Comparison of ENCODE assay signal across 10 cellular contexts in the genomic region with DNA sequence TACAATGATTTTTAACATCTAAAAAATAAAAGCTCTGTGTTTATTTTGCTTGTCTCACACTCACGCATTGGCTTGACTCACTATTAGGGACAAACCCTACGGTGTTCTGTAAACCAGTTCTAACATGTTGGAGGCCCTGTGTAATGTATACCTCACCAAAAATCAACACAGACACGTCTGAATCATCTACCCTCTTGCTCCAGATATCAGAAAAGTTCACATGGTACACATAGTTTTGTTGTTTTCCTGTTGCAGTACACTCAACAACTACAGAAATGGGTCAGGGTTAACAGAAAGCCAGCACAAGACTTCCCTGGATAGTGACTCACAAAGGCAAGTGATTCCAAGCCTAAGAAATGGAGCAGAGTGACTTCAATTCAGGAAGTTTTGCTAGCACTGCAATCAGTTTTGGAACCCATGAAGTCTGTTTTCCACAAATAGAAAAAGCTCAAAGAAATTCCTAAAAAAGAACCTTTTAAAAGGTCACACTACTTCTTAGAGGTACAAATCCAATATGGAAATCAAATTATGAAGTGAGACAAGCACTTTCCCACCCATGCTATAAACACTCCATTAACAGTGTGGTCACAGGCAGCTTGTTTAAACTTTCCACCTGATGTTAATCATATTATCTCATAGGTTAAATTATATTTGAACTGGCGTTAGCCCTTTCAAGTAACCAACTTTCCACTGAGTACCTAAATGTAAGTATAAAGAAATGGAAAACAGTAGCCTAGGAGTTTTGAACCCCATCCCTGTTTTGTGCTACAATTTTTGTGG.
DNase-seq lines count a peak whose midpoint lies in the region; ATAC-seq and TF ChIP-seq lines count a peak whose summit lies in the region.
"Had no signal": no experiment of that assay in that cellular context is flagged by ENCODE, and none has a peak within 500 bp of the region (broad histone marks: within the 10 kb centered on the region; RNA-seq: fewer than 3 reads in every experiment).

No MANE protein-coding gene starts in this region.

- H3K36me3 ChIP-seq in RWPE2 (ENCODE audit: low read depth) (no peaks in the 10 kb centered on the region), trophoblast cell (ENCODE audit: control insufficient read depth in 1 of 2, insufficient read depth in 2 of 2, low read length in 2 of 2) (no peaks in the 10 kb centered on the region)

- H2AK5ac ChIP-seq in trophoblast cell (ENCODE audit: low read length), result no peak overlapping the region

- WGBS in trophoblast cell (ENCODE audit: extremely low coverage, insufficient coverage, insufficient read length), result no CpG with 5 or more reads among the region's 4 CpGs

- TF ChIP-seq CTCF in RWPE2 (IDR thresholded peaks at IDR 0.05; ENCODE audit: poor library complexity, severe bottlenecking) (no peak), fibroblast of villous mesenchyme (IDR thresholded peaks at IDR 0.05; ENCODE audit: insufficient read depth, low read depth, low read length) (no peak)

- no peak overlapping the region for H3K9ac ChIP-seq in trophoblast cell (ENCODE audit: low read length)

- H3K18ac ChIP-seq in trophoblast cell (ENCODE audit: low read length), result no peak overlapping the region

- H3K79me2 ChIP-seq in trophoblast cell (ENCODE audit: control insufficient read depth, insufficient read depth, low read length, poor library complexity), result peaks cover 2% of the 10 kb centered on the region

- H3K4me3 ChIP-seq in RWPE2 (ENCODE audit: severe bottlenecking) (no peak overlapping the region), fibroblast of villous mesenchyme (ENCODE audit: low read depth, low read length) (no peak overlapping the region), trophoblast cell (ENCODE audit: low read depth, low read length) (no peak overlapping the region)
- H3K4me3 ChIP-seq: SK-N-MC had no signal

- no peak overlapping the region for H3K4ac ChIP-seq in trophoblast cell (ENCODE audit: low read depth, low read length)

- no peak overlapping the region for H2BK120ac ChIP-seq in trophoblast cell (ENCODE audit: insufficient read depth, low read length, poor library complexity)

- H3K4me2 ChIP-seq in trophoblast cell (ENCODE audit: low read length), result no peak overlapping the region

- H3K27ac ChIP-seq in RWPE2 (ENCODE audit: poor library complexity, severe bottlenecking) (peak overlapping the region; percentile 76), trophoblast cell (ENCODE audit: low read depth, low read length) (peak overlapping the region; percentile 67)
- H3K27ac ChIP-seq: SK-N-MC had no signal

- H3K9me3 ChIP-seq in RWPE2 (ENCODE audit: severe bottlenecking) (no peaks in the 10 kb centered on the region), trophoblast cell (ENCODE audit: insufficient read depth, low read depth, low read length) (no peaks in the 10 kb centered on the region)

- no peak overlapping the region for H2BK5ac ChIP-seq in trophoblast cell (ENCODE audit: low read depth, low read length, poor library complexity)

- H4K91ac ChIP-seq in trophoblast cell (ENCODE audit: low read depth, low read length), result no peak overlapping the region

- H2AFZ ChIP-seq in trophoblast cell (ENCODE audit: insufficient read depth, low read length, poor library complexity), result no peak overlapping the region

- H3K27me3 ChIP-seq in RWPE2 (ENCODE audit: insufficient read depth, poor library complexity, severe bottlenecking) (no peaks in the 10 kb centered on the region), trophoblast cell (ENCODE audit: insufficient read depth, low read length) (no peaks in the 10 kb centered on the region)

- H2BK12ac ChIP-seq in trophoblast cell (ENCODE audit: low read length), result no peak overlapping the region

- no peak overlapping the region for H3K23ac ChIP-seq in trophoblast cell (ENCODE audit: low read length)

- in situ Hi-C loops in Caki2 (cut with HindIII; ENCODE audit: low pct_unique_long_range_greater_than_20kb, low sequenced_read_pairs), result no loop called here

- H3K79me1 ChIP-seq in trophoblast cell (ENCODE audit: low read length), result peaks cover 3% of the 10 kb centered on the region

- H3K14ac ChIP-seq in trophoblast cell (ENCODE audit: low read length), result no peak overlapping the region

- DNase-seq in Caki2 (ENCODE audit: low read depth) (peak; percentile 88), RWPE2 (ENCODE audit: low spot score) (no peak), fibroblast of villous mesenchyme (ENCODE audit: low read depth) (peak; percentile 78), trophoblast cell (peak; percentile 73 to 92)
- no peak for DNase-seq in activated CD4-positive, alpha-beta T cell treated with anti-CD3 and anti-CD28 coated beads, Interleukin-2, amount 50 U/mL, for 4 hours
- DNase-seq: DND-41 had no signal

- ATAC-seq in RWPE2 (ENCODE audit: low read depth), result peak; percentile 94
- ATAC-seq in HG02642 (IDR thresholded peaks at IDR 0.05; ENCODE audit: poor library complexity, unreplicated experiment), result no peak
- no peak for ATAC-seq in GM21619 (IDR thresholded peaks at IDR 0.05; ENCODE audit: unreplicated experiment)
- ATAC-seq in GM18861 (IDR thresholded peaks at IDR 0.05; ENCODE audit: unreplicated experiment), result no peak

- peaks cover 35% of the 10 kb centered on the region for H3K4me1 ChIP-seq in RWPE2 (ENCODE audit: insufficient read depth, poor library complexity, severe bottlenecking)
- H3K4me1 ChIP-seq in trophoblast cell (ENCODE audit: control insufficient read depth in 1 of 2, insufficient read depth in 2 of 2, low read length in 2 of 2), result peaks cover 6 to 20% of the 10 kb centered on the region in 2 experiments

- H4K12ac ChIP-seq in trophoblast cell (ENCODE audit: low read depth, low read length), result no peak overlapping the region

- no peak overlapping the region for H4K8ac ChIP-seq in trophoblast cell (ENCODE audit: low read depth, low read length)

Comparison
In these comparisons a context has a peak if more than half of its experiments do, and no peak if none do; other contexts are left out.
1. DNase-seq: peak in Caki2 (single experiment), fibroblast of villous mesenchyme (single experiment) and trophoblast cell (2 of 2); none in RWPE2 (single experiment) and activated CD4-positive, alpha-beta T cell treated with anti-CD3 and anti-CD28 coated beads, Interleukin-2, amount 50 U/mL, for 4 hours (0 of 2).